Comparison of ENCODE assay signal across 13 cellular contexts in genomic region chr7:130393799-130394411, GRCh38. TPM values are rescaled to one million over a fixed set of nuclear protein-coding genes. Genes with fewer than 3 reads are reported as not detected.
DNase-seq lines count a peak whose midpoint lies in the region; ATAC-seq and TF ChIP-seq lines count a peak whose summit lies in the region.
"Had no signal": no experiment of that assay in that cellular context is flagged by ENCODE, and none has a peak within 500 bp of the region (broad histone marks: within the 10 kb centered on the region; RNA-seq: fewer than 3 reads in every experiment).

No MANE protein-coding gene starts in this region.

- H3K27me3 ChIP-seq in esophagus muscularis mucosa: no peaks in the 10 kb centered on the region
- H3K27me3 ChIP-seq: left lung had no signal

- ATAC-seq in activated T-cell treated with anti-CD3 and anti-CD28 coated beads, Interleukin-2, amount 50 U/mL, for 4 hours: no peak
- peak in 3 of 4 experiments; percentile 4 to 30 (median 7) for ATAC-seq in T-cell (replicated peaks in 1 of 4)
- ATAC-seq in stimulated activated naive CD8-positive, alpha-beta T cell treated with anti-CD3 and anti-CD28 coated beads, Interleukin-15, amount 100 ng/mL, for 72 hours: peak; percentile 34
- ATAC-seq in HG03469 (IDR thresholded peaks at IDR 0.05; ENCODE audit: unreplicated experiment): no peak

- H3K4me3 Mint-ChIP-seq in activated T-cell treated with anti-CD3 and anti-CD28 coated beads, Interleukin-2, amount 50 U/mL, for 4 hours: peak overlapping the region; percentile 49
- peak overlapping the region; percentile 58 to 72 (median 67) for H3K4me3 Mint-ChIP-seq in T-cell
- H3K4me3 Mint-ChIP-seq in stimulated activated naive CD8-positive, alpha-beta T cell treated with anti-CD3 and anti-CD28 coated beads, Interleukin-15, amount 100 ng/mL, for 72 hours: peak overlapping the region; percentile 80 to 86

- no peak for TF ChIP-seq POLR2A in esophagus muscularis mucosa (IDR thresholded peaks at IDR 0.05; ENCODE audit: low read depth)

- peak overlapping the region; percentile 90 to 96 for H3K27ac Mint-ChIP-seq in T-cell
- peak overlapping the region; percentile 96 to 97 for H3K27ac Mint-ChIP-seq in stimulated activated naive CD8-positive, alpha-beta T cell treated with anti-CD3 and anti-CD28 coated beads, Interleukin-15, amount 100 ng/mL, for 72 hours

- intact Hi-C loops in esophagus muscularis mucosa (cut with DNase I): no loop called here

- H3K36me3 Mint-ChIP-seq in activated T-cell treated with anti-CD3 and anti-CD28 coated beads, Interleukin-2, amount 50 U/mL, for 4 hours (ENCODE audit: insufficient read depth): peaks cover 3% of the 10 kb centered on the region
- H3K36me3 Mint-ChIP-seq in T-cell: peaks cover 9% of the 10 kb centered on the region

- TF ChIP-seq EP300 in esophagus muscularis mucosa (IDR thresholded peaks at IDR 0.05): no peak

- no peak for TF ChIP-seq CTCF in esophagus muscularis mucosa (IDR thresholded peaks at IDR 0.05)

- POLR2A ChIA-PET in T-cell (lab: Charles Lee): interaction anchor here in 1 of 2 donors (0.7 kb wide), 1 partner anchor 9 kb away, joined by 3 read pairs; no protein-coding TSS in a partner anchor

- no peaks in the 10 kb centered on the region for H3K4me1 ChIP-seq in esophagus muscularis mucosa

- DNase-seq in activated T-cell treated with anti-CD3 and anti-CD28 coated beads, Interleukin-2, amount 50 U/mL, for 4 hours: no peak
- DNase-seq in activated T-cell treated with anti-CD3 and anti-CD28 coated beads, Interleukin-2, amount 50 U/mL, for 48 hours: no peak
- DNase-seq in T-cell (no peak), esophagus muscularis mucosa (ENCODE audit: extremely low spot score) (peak; percentile 60), amygdala (lab: John Stamatoyannopoulos, UW) (no peak), NCI-H510A (lab: John Stamatoyannopoulos, UW) (no peak)
- DNase-seq in stimulated activated naive CD8-positive, alpha-beta T cell treated with anti-CD3 and anti-CD28 coated beads, Interleukin-15, amount 100 ng/mL, for 72 hours: no peak
- DNase-seq: activated CD4-positive, alpha-beta T cell treated with anti-CD3 and anti-CD28 coated beads, Interleukin-2, amount 50 U/mL, for 1 hour; left lung; NCI-H774; SHP77 had no signal

- H3K27me3 Mint-ChIP-seq in activated T-cell treated with anti-CD3 and anti-CD28 coated beads, Interleukin-2, amount 50 U/mL, for 4 hours (ENCODE audit: low read depth): no peaks in the 10 kb centered on the region
- no peaks in the 10 kb centered on the region for H3K27me3 Mint-ChIP-seq in T-cell
- no peaks in the 10 kb centered on the region for H3K27me3 Mint-ChIP-seq in stimulated activated naive CD8-positive, alpha-beta T cell treated with anti-CD3 and anti-CD28 coated beads, Interleukin-15, amount 100 ng/mL, for 72 hours

- no peaks in the 10 kb centered on the region for H3K9me3 ChIP-seq in esophagus muscularis mucosa
- H3K9me3 ChIP-seq: left lung had no signal

- CTCF ChIA-PET in T-cell (lab: Charles Lee): interaction anchor here in 1 of 2 donors (0.6 to 1.0 kb wide), 2 partner anchors 324 to 1724 kb away, joined by 3 to 5 read pairs; partner anchors contain the start of gene KLHDC10

- WGBS in esophagus muscularis mucosa: 79% methylated on average over 10 of the region's 10 CpGs

- no peaks in the 10 kb centered on the region for H3K9me3 Mint-ChIP-seq in activated T-cell treated with anti-CD3 and anti-CD28 coated beads, Interleukin-2, amount 50 U/mL, for 4 hours
- H3K9me3 Mint-ChIP-seq in T-cell: no peaks in the 10 kb centered on the region
- H3K9me3 Mint-ChIP-seq in stimulated activated naive CD8-positive, alpha-beta T cell treated with anti-CD3 and anti-CD28 coated beads, Interleukin-15, amount 100 ng/mL, for 72 hours: peaks cover 0 to 2% of the 10 kb centered on the region in 2 donors

- H3K4me3 ChIP-seq in esophagus muscularis mucosa: no peak overlapping the region
- H3K4me3 ChIP-seq: left lung had no signal

- H3K4me1 Mint-ChIP-seq in activated T-cell treated with anti-CD3 and anti-CD28 coated beads, Interleukin-2, amount 50 U/mL, for 4 hours (ENCODE audit: low read depth): peaks cover 16% of the 10 kb centered on the region
- H3K4me1 Mint-ChIP-seq in T-cell: peaks cover 20 to 27% (median 25%) of the 10 kb centered on the region in 3 donors
- peaks cover 54% of the 10 kb centered on the region for H3K4me1 Mint-ChIP-seq in stimulated activated naive CD8-positive, alpha-beta T cell treated with anti-CD3 and anti-CD28 coated beads, Interleukin-15, amount 100 ng/mL, for 72 hours

- H3K27ac ChIP-seq in esophagus muscularis mucosa (replicated peaks in 1 of 4): no peak overlapping the region

- no peaks in the 10 kb centered on the region for H3K36me3 ChIP-seq in esophagus muscularis mucosa
- H3K36me3 ChIP-seq: left lung had no signal

RNA-seq across cellular contexts. Expression of gene CPA1, which starts 13.6 kb away (rescaled TPM):
- total RNA-seq in activated T-cell treated with anti-CD3 and anti-CD28 coated beads, Interleukin-2, amount 50 U/mL, for 4 hours: 10 to 100 TPM in 1 of 3 donors, 1 to 10 TPM in 2; 4.9 to 11.6 (median 7.4) TPM
- total RNA-seq in T-cell (10 to 100 TPM in 3 of 5 donors, not detected in 2; 15.8 to 22.5 (median 16.0) TPM), esophagus muscularis mucosa (not detected)

RNA-seq across cellular contexts. Expression of gene CEP41, which starts 46.9 kb away (rescaled TPM):
- total RNA-seq in activated T-cell treated with anti-CD3 and anti-CD28 coated beads, Interleukin-2, amount 50 U/mL, for 4 hours: 10 to 100 TPM in 2 of 3 donors, 1 to 10 TPM in 1; 9.5 to 13.9 (median 13.2) TPM
- 10 to 100 TPM in 1 of 5 donors, 1 to 10 TPM in 4; 6.3 to 13.6 (median 9.2) TPM for total RNA-seq in T-cell
- 1 to 10 TPM in 3 of 4 donors, under 1 TPM in 1; 0.83 to 5.9 (median 2.8) TPM for total RNA-seq in esophagus muscularis mucosa

RNA-seq across cellular contexts. Expression of gene CPA5, which starts 49.3 kb away (rescaled TPM):
- 1 to 10 TPM in 1 of 3 donors, not detected in 2; 1.0 TPM for total RNA-seq in activated T-cell treated with anti-CD3 and anti-CD28 coated beads, Interleukin-2, amount 50 U/mL, for 4 hours
- total RNA-seq in T-cell (1 to 10 TPM in 4 of 5 donors, not detected in 1; 1.2 to 9.4 (median 4.5) TPM), esophagus muscularis mucosa (not detected)
- total RNA-seq: left lung, omental fat pad had no signal

Comparison
In these comparisons a context has a peak if more than half of its experiments do, and no peak if none do; other contexts are left out.
1. ATAC-seq: peak in T-cell (3 of 4) and stimulated activated naive CD8-positive, alpha-beta T cell treated with anti-CD3 and anti-CD28 coated beads, Interleukin-15, amount 100 ng/mL, for 72 hours (single experiment); none in activated T-cell treated with anti-CD3 and anti-CD28 coated beads, Interleukin-2, amount 50 U/mL, for 4 hours (0 of 2) and HG03469 (single experiment).
2. Peak in every context shown above with its lines, with median percentiles within 50 percentile points of each other: H3K4me3 Mint-ChIP-seq.